ENCODE assay signal across 15 cellular contexts in genomic region chr9:87872079-87872624, GRCh38. TPM values are rescaled to one million over a fixed set of nuclear protein-coding genes. Genes with fewer than 3 reads are reported as not detected.
DNase-seq lines count a peak whose midpoint lies in the region; ATAC-seq and TF ChIP-seq lines count a peak whose summit lies in the region.
"Had no signal": no experiment of that assay in that cellular context is flagged by ENCODE, and none has a peak within 500 bp of the region (broad histone marks: within the 10 kb centered on the region; RNA-seq: fewer than 3 reads in every experiment).

No MANE protein-coding gene starts in this region.

- no peaks in the 10 kb centered on the region for H3K9me3 ChIP-seq in spleen

- peaks cover 10% of the 10 kb centered on the region for H3K9me3 Mint-ChIP-seq in glutamatergic neuron (ENCODE audit: unreplicated experiment)
- no peaks in the 10 kb centered on the region for H3K9me3 Mint-ChIP-seq in activated naive CD8-positive, alpha-beta T cell treated with anti-CD3 and anti-CD28 coated beads for 36 hours
- H3K9me3 Mint-ChIP-seq: HFFc6 had no signal

- H3K27ac ChIP-seq in spleen = no peak overlapping the region
- H3K27ac ChIP-seq: 22Rv1, skin epidermis had no signal

- TF ChIP-seq POLR2A in spleen (IDR thresholded peaks at IDR 0.05) = no peak

- no peak for TF ChIP-seq CTCF in glutamatergic neuron (IDR thresholded peaks at IDR 0.05; ENCODE audit: partially characterized antibody, unreplicated experiment)
- no peak for TF ChIP-seq CTCF in spleen (IDR thresholded peaks at IDR 0.05 in 8 of 11, conservative IDR thresholded peaks at IDR 0.05 in 3 of 11)

- no peak overlapping the region for H3K4me3 Mint-ChIP-seq in glutamatergic neuron (ENCODE audit: unreplicated experiment)
- no peak overlapping the region for H3K4me3 Mint-ChIP-seq in activated naive CD8-positive, alpha-beta T cell treated with anti-CD3 and anti-CD28 coated beads for 36 hours
- H3K4me3 Mint-ChIP-seq: HFFc6 had no signal

- no peak for ATAC-seq in GM19035 (IDR thresholded peaks at IDR 0.05; ENCODE audit: unreplicated experiment)

- WGBS in spleen, 5 donors = 78 to 94% (median 89%) methylated on average over 7 to 8 of the region's 8 CpGs

- H3K27me3 ChIP-seq in spleen (replicated peaks in 1 of 7) = peaks cover 0 to 8% (median 0%) of the 10 kb centered on the region in 7 donors

- no peaks in the 10 kb centered on the region for H3K36me3 ChIP-seq in spleen

- H3K4me3 ChIP-seq in spleen = no peak overlapping the region
- H3K4me3 ChIP-seq: skin epidermis had no signal

- peaks cover 9% of the 10 kb centered on the region for H3K36me3 Mint-ChIP-seq in glutamatergic neuron (ENCODE audit: unreplicated experiment)
- no peaks in the 10 kb centered on the region for H3K36me3 Mint-ChIP-seq in activated naive CD8-positive, alpha-beta T cell treated with anti-CD3 and anti-CD28 coated beads for 36 hours

- no peaks in the 10 kb centered on the region for H3K4me1 ChIP-seq in spleen

- intact Hi-C loops in spleen (cut with DNase I; ENCODE audit: low total_unique reads) = no loop called here

- H3K27me3 Mint-ChIP-seq in glutamatergic neuron (ENCODE audit: unreplicated experiment) = peaks cover 9% of the 10 kb centered on the region
- peaks cover 7% of the 10 kb centered on the region for H3K27me3 Mint-ChIP-seq in activated naive CD8-positive, alpha-beta T cell treated with anti-CD3 and anti-CD28 coated beads for 36 hours

- H3K4me1 Mint-ChIP-seq in glutamatergic neuron (ENCODE audit: low read depth, unreplicated experiment) = peaks cover 8% of the 10 kb centered on the region
- no peaks in the 10 kb centered on the region for H3K4me1 Mint-ChIP-seq in activated naive CD8-positive, alpha-beta T cell treated with anti-CD3 and anti-CD28 coated beads for 36 hours

- peak; percentile 24 to 65 for DNase-seq in NCI-H524 (lab: John Stamatoyannopoulos, UW)
- no peak for DNase-seq in NCI-H524 treated with DMSO at 0.1 percent for 48 hours (lab: John Stamatoyannopoulos, UW)
- DNase-seq in amniotic epithelial cell (ENCODE audit: low read depth) = peak; percentile 36
- peak; percentile 51 for DNase-seq in glutamatergic neuron
- peak; percentile 61 for DNase-seq in spleen
- DNase-seq in GDM1 (lab: John Stamatoyannopoulos, UW) = no peak
- no peak for DNase-seq in activated naive CD8-positive, alpha-beta T cell treated with anti-CD3 and anti-CD28 coated beads for 36 hours
- DNase-seq: activated naive CD4-positive, alpha-beta T cell treated with anti-CD3 and anti-CD28 coated beads, Interleukin-2, amount 50 U/mL, for 16 hours; foreskin melanocyte; HFFc6; NCI-H69; SHP77 treated with DMSO at 0.1 percent for 48 hours had no signal

- H3K27ac Mint-ChIP-seq in glutamatergic neuron (ENCODE audit: unreplicated experiment) = no peak overlapping the region
- no peak overlapping the region for H3K27ac Mint-ChIP-seq in activated naive CD8-positive, alpha-beta T cell treated with anti-CD3 and anti-CD28 coated beads for 36 hours
- H3K27ac Mint-ChIP-seq: HFFc6 had no signal

RNA-seq across cellular contexts. Expression of gene SPATA31E1, which starts 10.5 kb away (rescaled TPM):
- 0.71 TPM for total RNA-seq in glutamatergic neuron (ENCODE audit: unreplicated experiment)
- not detected for total RNA-seq in spleen
- not detected for polyA plus RNA-seq in spleen
- not detected for total RNA-seq in activated naive CD8-positive, alpha-beta T cell treated with anti-CD3 and anti-CD28 coated beads for 36 hours
- total RNA-seq: HFFc6 had no signal

RNA-seq across cellular contexts. Expression of gene SPATA31C1, which starts 45.6 kb away (rescaled TPM):
- total RNA-seq in glutamatergic neuron (ENCODE audit: unreplicated experiment) (not detected), spleen (not detected)
- not detected for polyA plus RNA-seq in spleen
- not detected for total RNA-seq in activated naive CD8-positive, alpha-beta T cell treated with anti-CD3 and anti-CD28 coated beads for 36 hours
- total RNA-seq: HFFc6 had no signal

Comparison
In these comparisons a context has a peak if more than half of its experiments do, and no peak if none do; other contexts are left out.
1. DNase-seq: peak in NCI-H524 (2 of 2), amniotic epithelial cell (single experiment), glutamatergic neuron (single experiment) and spleen (single experiment); none in NCI-H524 treated with DMSO at 0.1 percent for 48 hours (single experiment), GDM1 (single experiment) and activated naive CD8-positive, alpha-beta T cell treated with anti-CD3 and anti-CD28 coated beads for 36 hours (single experiment).